Comparison of ENCODE assay signal across 1 cellular context in genomic region chr2:65351948-65352595, GRCh38.
TF ChIP-seq lines count a peak whose summit lies in the region.

No MANE protein-coding gene starts in this region.

TF ChIP-seq in HEK293, 187 proteins besides CTCF, POLR2A, EP300 and RAD21 (continued from another document):
- TF ChIP-seq, protein P1, sequence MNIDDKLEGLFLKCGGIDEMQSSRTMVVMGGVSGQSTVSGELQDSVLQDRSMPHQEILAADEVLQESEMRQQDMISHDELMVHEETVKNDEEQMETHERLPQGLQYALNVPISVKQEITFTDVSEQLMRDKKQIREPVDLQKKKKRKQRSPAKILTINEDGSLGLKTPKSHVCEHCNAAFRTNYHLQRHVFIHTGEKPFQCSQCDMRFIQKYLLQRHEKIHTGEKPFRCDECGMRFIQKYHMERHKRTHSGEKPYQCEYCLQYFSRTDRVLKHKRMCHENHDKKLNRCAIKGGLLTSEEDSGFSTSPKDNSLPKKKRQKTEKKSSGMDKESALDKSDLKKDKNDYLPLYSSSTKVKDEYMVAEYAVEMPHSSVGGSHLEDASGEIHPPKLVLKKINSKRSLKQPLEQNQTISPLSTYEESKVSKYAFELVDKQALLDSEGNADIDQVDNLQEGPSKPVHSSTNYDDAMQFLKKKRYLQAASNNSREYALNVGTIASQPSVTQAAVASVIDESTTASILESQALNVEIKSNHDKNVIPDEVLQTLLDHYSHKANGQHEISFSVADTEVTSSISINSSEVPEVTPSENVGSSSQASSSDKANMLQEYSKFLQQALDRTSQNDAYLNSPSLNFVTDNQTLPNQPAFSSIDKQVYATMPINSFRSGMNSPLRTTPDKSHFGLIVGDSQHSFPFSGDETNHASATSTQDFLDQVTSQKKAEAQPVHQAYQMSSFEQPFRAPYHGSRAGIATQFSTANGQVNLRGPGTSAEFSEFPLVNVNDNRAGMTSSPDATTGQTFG (tag by site-specific recombination; IDR thresholded peaks at IDR 0.05; ENCODE audit: borderline replicate concordance): no peak
- TF ChIP-seq ZNF544 (tag by site-specific recombination; IDR thresholded peaks at IDR 0.05) (no peak), MYNN (tag by site-specific recombination; IDR thresholded peaks at IDR 0.05; ENCODE audit: borderline replicate concordance) (no peak), ZNF433 (tag by site-specific recombination; IDR thresholded peaks at IDR 0.05; ENCODE audit: low read depth) (no peak), ZNF426 (tag by site-specific recombination; IDR thresholded peaks at IDR 0.05) (no peak), ZNF341 (tag by site-specific recombination; IDR thresholded peaks at IDR 0.05; ENCODE audit: low read depth) (peak; percentile 64; the same call in 1 of the 2 replicates)
